In genomic region chr6:159623156-159623555, GRCh38 we compare ENCODE assay signal across 32 cellular contexts.
"Had no signal": no experiment of that assay in that cellular context is flagged by ENCODE, and none has a peak within 500 bp of the region (broad histone marks: within the 10 kb centered on the region; RNA-seq: fewer than 3 reads in every experiment).

No MANE protein-coding gene starts in this region.

- H3K27me3 Mint-ChIP-seq: naive thymus-derived CD8-positive, alpha-beta T cell; progenitor cell of endocrine pancreas; stimulated activated memory B cell treated with anti-CD40 and anti-IgM and Interleukin-4, amounts not matched to agents 10 μg/mL and 1 μg/mL and 100 μg/mL, for 72 hours; stimulated activated naive CD8-positive, alpha-beta T cell treated with anti-CD3 and anti-CD28 coated beads, Interleukin-15, amount 100 ng/mL, for 72 hours had no signal

- ATAC-seq: naive thymus-derived CD8-positive, alpha-beta T cell; natural killer cell treated with Interleukin-12 subunit alpha and Interleukin-12 subunit beta and Interleukin-15 and Interleukin-18, amount 100 ng/mL, for 72 hours; psoas muscle; right cardiac atrium; sciatic nerve; stimulated activated memory B cell treated with anti-CD40 and anti-IgM and Interleukin-4, amounts not matched to agents 10 μg/mL and 1 μg/mL and 100 μg/mL, for 72 hours; stimulated activated naive CD8-positive, alpha-beta T cell treated with anti-CD3 and anti-CD28 coated beads, Interleukin-15, amount 100 ng/mL, for 72 hours; stimulated activated naive CD8-positive, alpha-beta T cell treated with anti-CD3 and anti-CD28 coated beads, Interleukin-15, Interleukin-2, amounts not matched to agents 100 U/mL and 50 U/mL, for 24 hours; upper lobe of right lung had no signal

- H3K79me2 ChIP-seq: parathyroid adenoma had no signal

- H3K27ac Mint-ChIP-seq: naive thymus-derived CD8-positive, alpha-beta T cell; natural killer cell treated with Interleukin-12 subunit alpha and Interleukin-12 subunit beta and Interleukin-15 and Interleukin-18, amount 100 ng/mL, for 72 hours; nephron progenitor cell; neural progenitor cell; progenitor cell of endocrine pancreas; stimulated activated memory B cell treated with anti-CD40 and anti-IgM and Interleukin-4, amounts not matched to agents 10 μg/mL and 1 μg/mL and 100 μg/mL, for 72 hours; type B pancreatic cell had no signal

- H3K36me3 ChIP-seq: neural progenitor cell, ovary, spleen, suprapubic skin, tibial artery, transverse colon, upper lobe of right lung, uterus had no signal

- H3K4me1 Mint-ChIP-seq: neural progenitor cell; stimulated activated memory B cell treated with anti-CD40 and anti-IgM and Interleukin-4, amounts not matched to agents 10 μg/mL and 1 μg/mL and 100 μg/mL, for 72 hours; stimulated activated naive CD8-positive, alpha-beta T cell treated with anti-CD3 and anti-CD28 coated beads, Interleukin-15, amount 100 ng/mL, for 72 hours had no signal

- H3K36me3 Mint-ChIP-seq: natural killer cell treated with Interleukin-12 subunit alpha and Interleukin-12 subunit beta and Interleukin-15 and Interleukin-18, amount 100 ng/mL, for 72 hours; neural progenitor cell; type B pancreatic cell had no signal

- DNase-seq: naive thymus-derived CD8-positive, alpha-beta T cell; nephron progenitor cell; occipital lobe; ovary; posterior cingulate gyrus; psoas muscle; right cardiac atrium; spleen; stimulated activated CD4-positive, alpha-beta T cell treated with anti-CD3 and anti-CD28 coated beads, Interleukin-12 subunit alpha, Interleukin-12 subunit beta, amount 100 ng/mL, for 4 hours; stimulated activated CD4-positive, alpha-beta T cell treated with anti-CD3 and anti-CD28 coated beads, Interleukin-1b, Interleukin-23, amount 100 ng/mL, for 48 hours; stimulated activated CD4-positive, alpha-beta T cell treated with anti-CD3 and anti-CD28 coated beads, Interleukin-4, amount 100 ng/mL, for 1 hour; stimulated activated CD4-positive, alpha-beta T cell treated with anti-CD3 and anti-CD28 coated beads, Interleukin-4, amount 100 ng/mL, for 4 hours; stimulated activated CD8-positive, alpha-beta memory T cell treated with anti-CD3 and anti-CD28 coated beads, Interleukin-4, amount 100 ng/mL, for 48 hours; stimulated activated naive CD4-positive, alpha-beta T cell; stimulated activated naive CD8-positive, alpha-beta T cell treated with anti-CD3 and anti-CD28 coated beads, Interleukin-15, amount 100 ng/mL, for 72 hours; stimulated activated naive CD8-positive, alpha-beta T cell treated with anti-CD3 and anti-CD28 coated beads, Interleukin-15, Interleukin-2, amounts not matched to agents 100 U/mL and 50 U/mL, for 24 hours; substantia nigra; testis; tibial artery; transverse colon; upper lobe of right lung; uterus had no signal

- H3K4me3 Mint-ChIP-seq: naive thymus-derived CD8-positive, alpha-beta T cell; natural killer cell treated with Interleukin-12 subunit alpha and Interleukin-12 subunit beta and Interleukin-15 and Interleukin-18, amount 100 ng/mL, for 72 hours; nephron progenitor cell; neural progenitor cell; stimulated activated memory B cell treated with anti-CD40 and anti-IgM and Interleukin-4, amounts not matched to agents 10 μg/mL and 1 μg/mL and 100 μg/mL, for 72 hours; stimulated activated naive CD8-positive, alpha-beta T cell treated with anti-CD3 and anti-CD28 coated beads, Interleukin-15, amount 100 ng/mL, for 72 hours; type B pancreatic cell had no signal

- H3K4me1 ChIP-seq: neural progenitor cell, parathyroid adenoma, psoas muscle, spleen, suprapubic skin, testis, tibial artery, transverse colon, upper lobe of right lung, uterus had no signal

- H3K27me3 ChIP-seq: neural progenitor cell, ovary, spleen, suprapubic skin, testis, tibial artery, transverse colon, upper lobe of right lung, uterus had no signal

- H2AFZ ChIP-seq: neural progenitor cell, parathyroid adenoma had no signal

- H3K9me3 Mint-ChIP-seq: natural killer cell treated with Interleukin-12 subunit alpha and Interleukin-12 subunit beta and Interleukin-15 and Interleukin-18, amount 100 ng/mL, for 72 hours; type B pancreatic cell had no signal

- H3K9me3 ChIP-seq: ovary, psoas muscle, suprapubic skin, testis, upper lobe of right lung, uterus had no signal

- H3K9ac ChIP-seq: neural progenitor cell, parathyroid adenoma had no signal

- H3K4me2 ChIP-seq: neural progenitor cell, smooth muscle cell had no signal

- H3K27ac ChIP-seq: neural progenitor cell, ovary, parathyroid adenoma, psoas muscle, skin epidermis, spleen, suprapubic skin, testis, tibial artery, transverse colon, upper lobe of right lung, uterus had no signal

- H3K4me3 ChIP-seq: neural progenitor cell, ovary, psoas muscle, skin epidermis, smooth muscle cell, spleen, suprapubic skin, testis, tibial artery, transverse colon, upper lobe of right lung, uterus had no signal
